ENCODE assay signal across 1 cellular context in genomic region chr6:154925130-154925529, GRCh38.
TF ChIP-seq lines count a peak whose summit lies in the region.

No MANE protein-coding gene starts in this region.

TF ChIP-seq in H1, 55 proteins besides CTCF, POLR2A, EP300 and RAD21 (continued from another document):
- no peak for TF ChIP-seq RFX5 (IDR thresholded peaks at IDR 0.05; ENCODE audit: borderline replicate concordance, low read depth, low read length)
